In the genomic region with DNA sequence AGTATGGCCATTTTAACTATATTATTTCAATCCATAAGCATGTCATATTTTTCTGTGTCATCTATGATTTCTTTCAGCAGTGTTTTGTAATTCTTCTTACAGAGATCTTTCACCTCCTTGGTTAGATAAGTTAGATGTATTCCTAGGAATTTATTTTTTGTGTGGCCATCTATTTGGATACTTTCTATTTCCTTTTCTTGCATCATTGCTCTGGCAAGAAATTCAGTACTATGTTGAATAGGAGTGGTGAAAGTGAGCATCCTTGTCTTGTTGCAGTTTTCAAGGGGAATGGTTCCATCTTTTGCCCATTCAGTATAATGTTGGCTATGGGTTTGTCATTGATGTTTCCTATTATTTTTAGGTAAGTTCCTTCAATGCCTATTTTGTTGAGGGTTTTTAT, we compare ENCODE assay signal across 26 cellular contexts. TPM values are rescaled to one million over a fixed set of nuclear protein-coding genes. Genes with fewer than 3 reads are reported as not detected.
DNase-seq lines count a peak whose midpoint lies in the region; ATAC-seq, FAIRE-seq and TF ChIP-seq lines count a peak whose summit lies in the region.
"Had no signal": no experiment of that assay in that cellular context is flagged by ENCODE, and none has a peak within 500 bp of the region (broad histone marks: within the 10 kb centered on the region; RNA-seq: fewer than 3 reads in every experiment).

No MANE protein-coding gene starts in this region.

- POLR2A ChIA-PET in K562 (lab: Yijun Ruan, JAX): no interaction called here
- POLR2A ChIA-PET in activated CD8-positive, alpha-beta T cell treated with anti-CD3 and anti-CD28 coated beads, Interleukin-2, amount 10 ng/mL, durations not matched to agents 7 days and 5 days (lab: Charles Lee): no interaction called here

- no peaks in the 10 kb centered on the region for H4K20me1 ChIP-seq in K562 (replicated peaks; ENCODE audit: control insufficient read depth, insufficient read depth, low read length)
- H4K20me1 ChIP-seq: BLaER1 had no signal

- TF ChIP-seq EP300 in K562 (IDR thresholded peaks at IDR 0.05; ENCODE audit: low read length): no peak

- H3K4me3 ChIP-seq in AG10803 (ENCODE audit: low read length) (no peak overlapping the region), K562 (no peak overlapping the region), fibroblast of the aortic adventitia (ENCODE audit: low read depth, low read length) (no peak overlapping the region)
- H3K4me3 ChIP-seq: A549, BLaER1, GM12878 had no signal

- H3K27ac ChIP-seq in K562 (ENCODE audit: extremely low read depth, low read depth, low read length): no peak overlapping the region
- H3K27ac ChIP-seq: 22Rv1, A549, BLaER1 had no signal

- no peak overlapping the region for H3K4me2 ChIP-seq in K562 (ENCODE audit: insufficient read depth, low read length)
- H3K4me2 ChIP-seq: A549, BLaER1 had no signal

- no peak overlapping the region for H3K9ac ChIP-seq in K562 (ENCODE audit: insufficient read depth in 1 of 2, low read depth in 2 of 2, low read length in 2 of 2)
- H3K9ac ChIP-seq: BLaER1 had no signal

- peaks cover 5% of the 10 kb centered on the region for H3K27me3 Mint-ChIP-seq in activated CD8-positive, alpha-beta T cell treated with anti-CD3 and anti-CD28 coated beads, Interleukin-2, amount 10 ng/mL, durations not matched to agents 7 days and 5 days (ENCODE audit: low read depth)
- H3K27me3 Mint-ChIP-seq: CD4-positive, CD25-positive, alpha-beta regulatory T cell had no signal

- H3K27me3 ChIP-seq in K562 (ENCODE audit: control insufficient read depth in 2 of 2, insufficient read depth in 2 of 2, low read length in 2 of 2): no peaks in the 10 kb centered on the region
- H3K27me3 ChIP-seq: BE2C, BLaER1 had no signal

- no TSS peak for BruUV-seq in K562 (replicated peaks; lab: Mats Ljungman, UMichigan)

- H3K9me3 Mint-ChIP-seq in activated CD8-positive, alpha-beta T cell treated with anti-CD3 and anti-CD28 coated beads, Interleukin-2, amount 10 ng/mL, durations not matched to agents 7 days and 5 days (ENCODE audit: insufficient read depth): no peaks in the 10 kb centered on the region

- CTCF ChIA-PET in K562 (lab: Yijun Ruan, JAX; ENCODE audit: low intra/inter-chr PET ratio): no interaction called here
- CTCF ChIA-PET in activated CD8-positive, alpha-beta T cell treated with anti-CD3 and anti-CD28 coated beads, Interleukin-2, amount 10 ng/mL, durations not matched to agents 7 days and 5 days (lab: Charles Lee): no interaction called here

- H3K36me3 Mint-ChIP-seq in activated CD8-positive, alpha-beta T cell treated with anti-CD3 and anti-CD28 coated beads, Interleukin-2, amount 10 ng/mL, durations not matched to agents 7 days and 5 days (ENCODE audit: low read depth): peaks cover 7% of the 10 kb centered on the region
- H3K36me3 Mint-ChIP-seq: CD4-positive, CD25-positive, alpha-beta regulatory T cell had no signal

- no peak overlapping the region for H2AFZ ChIP-seq in K562 (ENCODE audit: low read depth, low read length)

- no peak overlapping the region for H3K4me3 Mint-ChIP-seq in activated CD8-positive, alpha-beta T cell treated with anti-CD3 and anti-CD28 coated beads, Interleukin-2, amount 10 ng/mL, durations not matched to agents 7 days and 5 days
- H3K4me3 Mint-ChIP-seq: CD14-positive monocyte; CD4-positive, alpha-beta memory T cell; CD4-positive, CD25-positive, alpha-beta regulatory T cell; CD8-positive, alpha-beta memory T cell had no signal

- H3K9me1 ChIP-seq in K562 (ENCODE audit: control insufficient read depth, insufficient read depth, low read length): no peaks in the 10 kb centered on the region

- H3K9me3 ChIP-seq in K562 (replicated peaks; ENCODE audit: control insufficient read depth, insufficient read depth, low read depth, low read length): no peaks in the 10 kb centered on the region
- H3K9me3 ChIP-seq: A549, BE2C, BLaER1 had no signal

- in situ Hi-C loops in K562 (cut with MboI): no loop called here

- TF ChIP-seq RAD21 in K562 (CRISPR knock-in tag; conservative IDR thresholded peaks at IDR 0.05 in 1 of 2, IDR thresholded peaks at IDR 0.05 in 1 of 2): no peak

- H3K4me1 ChIP-seq in K562 (replicated peaks in 1 of 2; ENCODE audit: control insufficient read depth in 2 of 2, insufficient read depth in 2 of 2, low read length in 2 of 2): no peaks in the 10 kb centered on the region
- H3K4me1 ChIP-seq: A549, BE2C had no signal

- ATAC-seq in K562: no peak
- ATAC-seq in activated CD8-positive, alpha-beta T cell treated with anti-CD3 and anti-CD28 coated beads, Interleukin-2, amount 10 ng/mL, durations not matched to agents 7 days and 5 days: no peak
- ATAC-seq: A549, GM12878 had no signal

- intact Hi-C loops in K562 (cut with micrococcal nuclease): no loop called here

- no peak for TF ChIP-seq CTCF in AG10803 (conservative IDR thresholded peaks at IDR 0.05; ENCODE audit: low read length)
- no peak for TF ChIP-seq CTCF in K562 (IDR thresholded peaks at IDR 0.05 in 2 of 3, conservative IDR thresholded peaks at IDR 0.05 in 1 of 3; ENCODE audit: insufficient read depth in 2 of 3, low read depth in 1 of 3, low read length in 3 of 3)
- no peak for TF ChIP-seq CTCF in fibroblast of the aortic adventitia (IDR thresholded peaks at IDR 0.05; ENCODE audit: insufficient read depth, low read length)

- TF ChIP-seq POLR2A in K562 (conservative IDR thresholded peaks at IDR 0.05): no peak

- H3K36me3 ChIP-seq in K562 (ENCODE audit: control insufficient read depth, insufficient read depth, low read length): no peaks in the 10 kb centered on the region
- H3K36me3 ChIP-seq: BE2C, BLaER1 had no signal

- DNase-seq in AG10803 (ENCODE audit: low read depth) (peak; percentile 29), K562 (ENCODE audit: extremely low read depth in 1 of 4, low spot score in 3 of 4) (no peak), fibroblast of the aortic adventitia (ENCODE audit: low read depth) (peak; percentile 20), NCI-H510A (lab: John Stamatoyannopoulos, UW) (no peak)
- DNase-seq in activated CD8-positive, alpha-beta T cell treated with anti-CD3 and anti-CD28 coated beads, Interleukin-2, amount 10 ng/mL, durations not matched to agents 7 days and 5 days: no peak
- DNase-seq: BE2C; C1 segment of cervical spinal cord; CD4-positive, alpha-beta memory T cell; CD4-positive, CD25-positive, alpha-beta regulatory T cell; CD8-positive, alpha-beta memory T cell; COR-L47; DMS 273 treated with DMSO at 0.1 percent for 48 hours; DMS153; DMS53; DMS79; DND-41; EL; GDM1 had no signal

- no peak for FAIRE-seq in K562 (lab: Jason Lieb, UNC)
- FAIRE-seq: A549, GM12878, GM12892 had no signal

- peaks cover 6% of the 10 kb centered on the region for H3K4me1 Mint-ChIP-seq in activated CD8-positive, alpha-beta T cell treated with anti-CD3 and anti-CD28 coated beads, Interleukin-2, amount 10 ng/mL, durations not matched to agents 7 days and 5 days (ENCODE audit: low read depth)

- H3K79me2 ChIP-seq in K562 (ENCODE audit: control insufficient read depth, insufficient read depth, low read length): no peaks in the 10 kb centered on the region

- no peak overlapping the region for H3K27ac Mint-ChIP-seq in activated CD8-positive, alpha-beta T cell treated with anti-CD3 and anti-CD28 coated beads, Interleukin-2, amount 10 ng/mL, durations not matched to agents 7 days and 5 days
- H3K27ac Mint-ChIP-seq: CD14-positive monocyte; CD4-positive, alpha-beta memory T cell; CD4-positive, CD25-positive, alpha-beta regulatory T cell; CD8-positive, alpha-beta memory T cell had no signal

TF ChIP-seq in K562, 482 proteins besides CTCF, POLR2A, EP300 and RAD21:
- peak; percentile 73; the same call in 1 of the 2 replicates for TF ChIP-seq ZNF75A (CRISPR knock-in tag; IDR thresholded peaks at IDR 0.05)
- no peak for TF ChIP-seq POLR2H (tag; IDR thresholded peaks at IDR 0.05; ENCODE audit: low read depth)
- TF ChIP-seq CEBPG (CRISPR knock-in tag; IDR thresholded peaks at IDR 0.05): no peak
- peak in 1 of 2 experiments; percentile 46; a peak in 1 of 4 replicates for TF ChIP-seq CEBPG (tag; conservative IDR thresholded peaks at IDR 0.05 in 1 of 2, IDR thresholded peaks at IDR 0.05 in 1 of 2)
- TF ChIP-seq ZNF12 (CRISPR knock-in tag; IDR thresholded peaks at IDR 0.05): no peak
- peak; percentile 72 to 84; a peak in 3 of 4 replicates for TF ChIP-seq TRIM24 (IDR thresholded peaks at IDR 0.05)

RNA-seq across cellular contexts. Expression of a gene that starts 15.1 kb away (rescaled TPM):
- 0.46 TPM in 1 of 2 replicates, not detected in the other for total RNA-seq in K562 (2011; cell fraction: chromatin; rRNA removed; ENCODE audit: low replicate concordance)
- total RNA-seq in K562 (2011; cell fraction: nucleolus; rRNA removed): 0.26 TPM in 1 of 2 replicates, not detected in the other
- 0.07 TPM in 1 of 2 replicates, not detected in the other for total RNA-seq in K562 (2011; cell fraction: nucleoplasm; rRNA removed)
- total RNA-seq in K562 (2014; rRNA removed) (0.98 TPM in 1 of 2 replicates, not detected in the other), K562 (2014; rRNA removed; fragmentation: Illumina TruSeq; extraction: Trizol) (not detected in 2 replicates), K562 (2015; rRNA removed; fragmentation: Illumina TruSeq; extraction: Trizol) (0.04 TPM in 1 of 2 replicates, not detected in the other), K562 (2021) (not detected in 2 replicates), fibroblast of the aortic adventitia (ENCODE audit: low replicate concordance) (122 and 235 TPM in 2 replicates)
- polyA plus RNA-seq in K562 (2011; rRNA removed) (0.24 TPM in 1 of 2 replicates, not detected in the other), K562 (2014; fragmentation: Illumina TruSeq; extraction: Trizol) (not detected in 2 replicates), K562 (2014; fragmentation: Nextera tagmentation; extraction: Ambion mirVana) (not detected), K562 (2014; rRNA removed) (0.01 TPM in 1 of 2 replicates, not detected in the other)
- not detected in 2 replicates for polyA plus RNA-seq in K562 (2011; cell fraction: cytosol; rRNA removed)
- polyA plus RNA-seq in K562 (2011; cell fraction: nucleus; rRNA removed): 0.18 TPM in 1 of 2 replicates, not detected in the other
- 0.06 and 0.12 TPM in 2 replicates for polyA plus RNA-seq in K562 (2012)
- polyA minus RNA-seq in K562 (2011; rRNA and poly(A)+ RNA removed): 0.09 TPM in 1 of 2 replicates, not detected in the other
- polyA minus RNA-seq in K562 (2011; cell fraction: cytosol; rRNA and poly(A)+ RNA removed): not detected in 2 replicates
- polyA minus RNA-seq in K562 (2011; cell fraction: nucleus; rRNA and poly(A)+ RNA removed): 0.11 and 0.40 TPM in 2 replicates
- total RNA-seq in activated CD8-positive, alpha-beta T cell treated with anti-CD3 and anti-CD28 coated beads, Interleukin-2, amount 10 ng/mL, durations not matched to agents 7 days and 5 days: not detected
- total RNA-seq: CD4-positive, CD25-positive, alpha-beta regulatory T cell; CD8-positive, alpha-beta memory T cell; Daoy; G401 had no signal
- polyA plus RNA-seq: CD4-positive, alpha-beta memory T cell; CD4-positive, CD25-positive, alpha-beta regulatory T cell; CD8-positive, alpha-beta memory T cell had no signal

Comparison
In these comparisons a context has a peak if more than half of its experiments do, and no peak if none do; other contexts are left out.
1. DNase-seq: peak in AG10803 (single experiment) and fibroblast of the aortic adventitia (single experiment); none in K562 (0 of 4), activated CD8-positive, alpha-beta T cell treated with anti-CD3 and anti-CD28 coated beads, Interleukin-2, amount 10 ng/mL, durations not matched to agents 7 days and 5 days (single experiment) and NCI-H510A (single experiment).
2. RNA of a gene that starts 15.1 kb away (total RNA-seq): 122 to 235 TPM in fibroblast of the aortic adventitia; 0.04 to 0.98 TPM in K562 and not detected in activated CD8-positive, alpha-beta T cell treated with anti-CD3 and anti-CD28 coated beads, Interleukin-2, amount 10 ng/mL, durations not matched to agents 7 days and 5 days; every median in the first group is over 10 times any median in the second.